ENCODE assay signal across 33 cellular contexts in genomic region chr3:22612927-22613326, GRCh38.
"Had no signal": no experiment of that assay in that cellular context is flagged by ENCODE, and none has a peak within 500 bp of the region (broad histone marks: within the 10 kb centered on the region; RNA-seq: fewer than 3 reads in every experiment).

No MANE protein-coding gene starts in this region.

- DNase-seq: activated B cell treated with CpG ODN at 0.5 μM for 24 hours; activated CD4-positive, alpha-beta memory T cell treated with anti-CD3 and anti-CD28 coated beads for 36 hours; activated CD4-positive, alpha-beta T cell treated with anti-CD3 and anti-CD28 coated beads for 4 hours; activated CD4-positive, alpha-beta T cell treated with anti-CD3 and anti-CD28 coated beads, Interleukin-2, amount 10 ng/mL, durations not matched to agents 24 days and 14 days; activated CD4-positive, alpha-beta T cell treated with anti-CD3 and anti-CD28 coated beads, Interleukin-2, amount 50 U/mL, for 1 hour; activated CD4-positive, alpha-beta T cell treated with anti-CD3 and anti-CD28 coated beads, Interleukin-2, amount 50 U/mL, for 4 hours; activated CD4-positive, CD25-positive, alpha-beta regulatory T cell treated with anti-CD3 and anti-CD28 coated beads, Interleukin-2, amount 50 U/mL, for 72 hours; activated CD8-positive, alpha-beta memory T cell treated with anti-CD3 and anti-CD28 coated beads, Interleukin-2, amount 50 U/mL, for 4 hours; activated CD8-positive, alpha-beta T cell treated with anti-CD3 and anti-CD28 coated beads for 36 hours; activated effector memory CD4-positive, alpha-beta T cell treated with anti-CD3 and anti-CD28 coated beads, Interleukin-2, amount 50 U/mL, for 16 hours; activated gamma-delta T cell treated with Interleukin-2 at 50 U/mL for 16 hours; activated naive CD4-positive, alpha-beta T cell; activated naive CD4-positive, alpha-beta T cell treated with anti-CD3 and anti-CD28 coated beads for 36 hours; activated naive CD4-positive, alpha-beta T cell treated with anti-CD3 and anti-CD28 coated beads, Interleukin-2, amount 50 U/mL, for 16 hours; activated naive CD8-positive, alpha-beta T cell treated with anti-CD3 and anti-CD28 coated beads for 36 hours; activated T-cell treated with anti-CD3 and anti-CD28 coated beads for 4 hours; activated T-cell treated with anti-CD3 and anti-CD28 coated beads, Interleukin-2, amount 50 U/mL, for 1 hour; activated T-cell treated with anti-CD3 and anti-CD28 coated beads, Interleukin-2, amount 50 U/mL, for 4 hours; activated T-cell treated with anti-CD3 and anti-CD28 coated beads, Interleukin-2, amount 50 U/mL, for 72 hours; adrenal gland; amniotic stem cell; aorta; body of pancreas; brain microvascular endothelial cell; central memory CD4-positive, alpha-beta T cell; T-helper 2 cell; T-helper 9 cell had no signal

- H3K27ac ChIP-seq: adrenal gland, body of pancreas, brain microvascular endothelial cell, breast epithelium, VCaP had no signal

- FAIRE-seq: astrocyte, TTC549 had no signal

- H3K4me1 ChIP-seq: adrenal gland, body of pancreas, breast epithelium had no signal

- H3K27me3 ChIP-seq: adrenal gland, body of pancreas, brain microvascular endothelial cell, breast epithelium had no signal

- H3K36me3 ChIP-seq: adrenal gland, brain microvascular endothelial cell, breast epithelium had no signal

- H3K4me3 ChIP-seq: adrenal gland, body of pancreas, breast epithelium had no signal

- ATAC-seq: activated CD8-positive, alpha-beta T cell treated with anti-CD3 and anti-CD28 coated beads for 36 hours; activated naive CD4-positive, alpha-beta T cell treated with anti-CD3 and anti-CD28 coated beads, Interleukin-2, amount 50 U/mL, for 72 hours; activated T-cell treated with anti-CD3 and anti-CD28 coated beads, Interleukin-2, amount 50 U/mL, for 4 hours; activated T-cell treated with anti-CD3 and anti-CD28 coated beads, Interleukin-2, amount 50 U/mL, for 72 hours; activated T-helper 17 cell treated with anti-CD3 and anti-CD28 coated beads, Interleukin-2, amount 50 U/mL, for 72 hours; body of pancreas had no signal

- H3K9me3 ChIP-seq: adrenal gland, body of pancreas, breast epithelium had no signal
